18 cellular contexts compared by ENCODE assay signal in the genomic region with DNA sequence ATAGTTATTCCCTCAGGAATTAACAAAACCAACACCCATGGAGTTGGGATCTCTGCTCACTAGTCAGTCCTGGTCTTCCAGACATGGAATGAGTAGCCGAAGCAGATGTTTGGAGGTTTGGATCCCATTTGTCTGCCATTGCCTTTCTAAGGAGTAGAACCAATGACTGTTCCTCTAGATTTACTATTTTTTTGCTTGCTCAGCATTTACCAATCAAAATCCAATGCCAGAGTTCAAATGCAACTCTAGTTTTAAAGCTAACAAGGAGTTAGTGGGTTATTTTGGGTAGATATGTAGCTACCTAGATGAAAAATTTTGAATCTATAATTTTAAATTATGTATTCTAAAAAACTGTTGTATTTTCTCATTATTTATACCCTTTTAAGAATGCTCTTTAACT.
DNase-seq lines count a peak whose midpoint lies in the region; ATAC-seq, FAIRE-seq and TF ChIP-seq lines count a peak whose summit lies in the region.
"Had no signal": no experiment of that assay in that cellular context is flagged by ENCODE, and none has a peak within 500 bp of the region (broad histone marks: within the 10 kb centered on the region; RNA-seq: fewer than 3 reads in every experiment).

No MANE protein-coding gene starts in this region.

- no peak for TF ChIP-seq CTCF in HepG2 (CRISPR knock-in tag; IDR thresholded peaks at IDR 0.05)
- TF ChIP-seq CTCF in right lobe of liver (IDR thresholded peaks at IDR 0.05): no peak
- no peak for TF ChIP-seq CTCF in K562 (IDR thresholded peaks at IDR 0.05 in 2 of 3, conservative IDR thresholded peaks at IDR 0.05 in 1 of 3; ENCODE audit: insufficient read depth in 2 of 3, low read depth in 1 of 3, low read length in 3 of 3)

- FAIRE-seq in HepG2 (lab: Jason Lieb, UNC): no peak
- FAIRE-seq in K562 (lab: Jason Lieb, UNC): no peak
- FAIRE-seq: G401.6, GM12891, GM19239 had no signal

- intact Hi-C loops in HepG2 (cut with micrococcal nuclease; ENCODE audit: unreplicated experiment) (no loop called here), right lobe of liver (cut with DNase I) (no loop called here), K562 (cut with micrococcal nuclease) (no loop called here)

- ATAC-seq in HepG2 (no peak), right lobe of liver (no peak), K562 (no peak)
- ATAC-seq: CD8-positive, alpha-beta T cell had no signal

- no peaks in the 10 kb centered on the region for H4K20me1 ChIP-seq in HepG2 (ENCODE audit: insufficient read depth, low read length)
- no peaks in the 10 kb centered on the region for H4K20me1 ChIP-seq in K562 (replicated peaks; ENCODE audit: control insufficient read depth, insufficient read depth, low read length)
- H4K20me1 ChIP-seq: BLaER1 treated with 17β-estradiol and CSF1 and Interleukin-3, amounts not matched to agents 10 nM and 100 nM had no signal

- H3K9ac ChIP-seq in HepG2 (ENCODE audit: insufficient read depth, low read depth, low read length): no peak overlapping the region
- H3K9ac ChIP-seq in K562 (ENCODE audit: insufficient read depth in 1 of 2, low read depth in 2 of 2, low read length in 2 of 2): no peak overlapping the region
- H3K9ac ChIP-seq: BLaER1 treated with 17β-estradiol and CSF1 and Interleukin-3, amounts not matched to agents 10 nM and 100 nM had no signal

- H3K4me1 ChIP-seq in HepG2 (ENCODE audit: insufficient read depth, low read length): no peaks in the 10 kb centered on the region
- peaks cover 0 to 17% (median 0%) of the 10 kb centered on the region in 4 donors for H3K4me1 ChIP-seq in right lobe of liver
- no peaks in the 10 kb centered on the region for H3K4me1 ChIP-seq in K562 (replicated peaks in 1 of 2; ENCODE audit: control insufficient read depth in 2 of 2, insufficient read depth in 2 of 2, low read length in 2 of 2)
- H3K4me1 ChIP-seq: Caco-2 had no signal

- H3K9me1 ChIP-seq in K562 (ENCODE audit: control insufficient read depth, insufficient read depth, low read length): no peaks in the 10 kb centered on the region

- CTCF ChIA-PET in HepG2 (lab: Yijun Ruan, JAX; ENCODE audit: low intra/inter-chr PET ratio, low total read pairs): no interaction called here
- CTCF ChIA-PET in K562 (lab: Yijun Ruan, JAX; ENCODE audit: low intra/inter-chr PET ratio): no interaction called here

- no TSS peak for BruUV-seq in HepG2 (replicated peaks; lab: Mats Ljungman, UMichigan)
- BruUV-seq in K562 (replicated peaks; lab: Mats Ljungman, UMichigan): no TSS peak

- H3K4me3 ChIP-seq in HepG2 (replicated peaks in 1 of 3; ENCODE audit: insufficient read depth in 1 of 3, low read depth in 2 of 3, low read length in 3 of 3): no peak overlapping the region
- H3K4me3 ChIP-seq in right lobe of liver: no peak overlapping the region
- no peak overlapping the region for H3K4me3 ChIP-seq in K562
- H3K4me3 ChIP-seq: BLaER1 treated with 17β-estradiol and CSF1 and Interleukin-3, amounts not matched to agents 10 nM and 100 nM had no signal

- WGBS in HepG2 (ENCODE audit: low lambda C conversion rate): 83% methylated on average over 1 of the region's 1 CpG
- no CpG with 5 or more reads among the region's 1 CpG for WGBS in right lobe of liver (ENCODE audit: insufficient coverage, low coverage, low lambda C conversion rate, missing lambda C conversion rate)
- 8% methylated on average over 1 of the region's 1 CpG for WGBS in K562 (ENCODE audit: insufficient coverage, low coverage, missing lambda C conversion rate)

- no peak for TF ChIP-seq POLR2A in HepG2 (IDR thresholded peaks at IDR 0.05; ENCODE audit: insufficient read depth in 1 of 2, low read depth in 2 of 2, low read length in 2 of 2)
- TF ChIP-seq POLR2A in right lobe of liver (IDR thresholded peaks at IDR 0.05): no peak
- no peak for TF ChIP-seq POLR2A in K562 (conservative IDR thresholded peaks at IDR 0.05)

- H3K36me3 ChIP-seq in HepG2 (replicated peaks in 1 of 2; ENCODE audit: control insufficient read depth in 1 of 2, insufficient read depth in 2 of 2, low read length in 2 of 2) (peaks cover 9 to 58% of the 10 kb centered on the region in 2 experiments), right lobe of liver (peaks cover 0 to 29% (median 5%) of the 10 kb centered on the region in 4 donors), K562 (ENCODE audit: control insufficient read depth, insufficient read depth, low read length) (no peaks in the 10 kb centered on the region)

- H3K4me2 ChIP-seq in HepG2 (ENCODE audit: low read depth, low read length) (no peak overlapping the region), K562 (ENCODE audit: insufficient read depth, low read length) (no peak overlapping the region)
- H3K4me2 ChIP-seq: BLaER1 treated with 17β-estradiol and CSF1 and Interleukin-3, amounts not matched to agents 10 nM and 100 nM had no signal

- TF ChIP-seq RAD21 in HepG2 (CRISPR knock-in tag; IDR thresholded peaks at IDR 0.05) (no peak), K562 (CRISPR knock-in tag; conservative IDR thresholded peaks at IDR 0.05 in 1 of 2, IDR thresholded peaks at IDR 0.05 in 1 of 2) (no peak)

- H3K9me3 ChIP-seq in HepG2 (ENCODE audit: low read length) (no peaks in the 10 kb centered on the region), right lobe of liver (no peaks in the 10 kb centered on the region), K562 (replicated peaks; ENCODE audit: control insufficient read depth, insufficient read depth, low read depth, low read length) (no peaks in the 10 kb centered on the region)
- H3K9me3 ChIP-seq: Caco-2 had no signal

- H3K27me3 ChIP-seq in HepG2 (ENCODE audit: control insufficient read depth in 1 of 2, insufficient read depth in 2 of 2, low read length in 2 of 2): no peaks in the 10 kb centered on the region
- no peaks in the 10 kb centered on the region for H3K27me3 ChIP-seq in right lobe of liver
- H3K27me3 ChIP-seq in K562 (ENCODE audit: control insufficient read depth in 2 of 2, insufficient read depth in 2 of 2, low read length in 2 of 2): no peaks in the 10 kb centered on the region
- H3K27me3 ChIP-seq: BLaER1 treated with 17β-estradiol and CSF1 and Interleukin-3, amounts not matched to agents 10 nM and 100 nM had no signal

- H3K27ac ChIP-seq in HepG2 (ENCODE audit: extremely low read length, insufficient read depth, low read length): no peak overlapping the region
- no peak overlapping the region for H3K27ac ChIP-seq in right lobe of liver
- no peak overlapping the region for H3K27ac ChIP-seq in K562 (ENCODE audit: extremely low read depth, low read depth, low read length)
- H3K27ac ChIP-seq: 22Rv1; BLaER1 treated with 17β-estradiol and CSF1 and Interleukin-3, amounts not matched to agents 10 nM and 100 nM; C4-2B had no signal

- H3K79me2 ChIP-seq in HepG2 (ENCODE audit: insufficient read depth, low read length): no peaks in the 10 kb centered on the region
- H3K79me2 ChIP-seq in K562 (ENCODE audit: control insufficient read depth, insufficient read depth, low read length): no peaks in the 10 kb centered on the region

- in situ Hi-C loops in HepG2 (cut with HindIII; ENCODE audit: extremely low pct_ligation_motif_present, low pct_unique_long_range_greater_than_20kb): no loop called here
- in situ Hi-C loops in K562 (cut with MboI): no loop called here

- H2AFZ ChIP-seq in HepG2 (ENCODE audit: low read length) (no peak overlapping the region), K562 (ENCODE audit: low read depth, low read length) (no peak overlapping the region)

- POLR2A ChIA-PET in HepG2 (lab: Yijun Ruan, JAX): no interaction called here
- POLR2A ChIA-PET in K562 (lab: Yijun Ruan, JAX): no interaction called here

- DNase-seq in HepG2 (ENCODE audit: low spot score): no peak
- DNase-seq in right lobe of liver: no peak
- DNase-seq in K562 (ENCODE audit: extremely low read depth in 1 of 4, low spot score in 3 of 4): no peak
- no peak for DNase-seq in Kasumi-1 (lab: John Stamatoyannopoulos, UW)
- DNase-seq in Ammon's horn (ENCODE audit: low spot score): no peak
- DNase-seq: ACHN; Caco-2; Calu3; CD4-positive, alpha-beta T cell; CD8-positive, alpha-beta T cell; DMS79 treated with DMSO at 0.1 percent for 48 hours; GF-D8 had no signal

- no peak for TF ChIP-seq EP300 in HepG2 (IDR thresholded peaks at IDR 0.05; ENCODE audit: low read depth in 2 of 2, low read length in 2 of 2)
- no peak for TF ChIP-seq EP300 in HepG2 (CRISPR knock-in tag; IDR thresholded peaks at IDR 0.05; ENCODE audit: borderline replicate concordance)
- TF ChIP-seq EP300 in K562 (IDR thresholded peaks at IDR 0.05; ENCODE audit: low read length): no peak

TF ChIP-seq in HepG2, 621 proteins besides CTCF, POLR2A, EP300 and RAD21:
- TF ChIP-seq ZNF747 (CRISPR knock-in tag; IDR thresholded peaks at IDR 0.05; ENCODE audit: borderline replicate concordance): no peak
- peak; percentile 99 for TF ChIP-seq MAFF (IDR thresholded peaks at IDR 0.05; ENCODE audit: low read depth, low read length)
- TF ChIP-seq THAP8 (CRISPR knock-in tag; IDR thresholded peaks at IDR 0.05; ENCODE audit: borderline replicate concordance): no peak
- TF ChIP-seq MAFK (conservative IDR thresholded peaks at IDR 0.05 in 1 of 2, IDR thresholded peaks at IDR 0.05 in 1 of 2; ENCODE audit: low read length in 2 of 2): peak; percentile 98 to 99

TF ChIP-seq in K562, 482 proteins besides CTCF, POLR2A, EP300 and RAD21 (continues in another document):
- TF ChIP-seq MAFG (tag; conservative IDR thresholded peaks at IDR 0.05) (peak; percentile 82), PML (IDR thresholded peaks at IDR 0.05; ENCODE audit: low read length) (no peak), IRF9 (tag; IDR thresholded peaks at IDR 0.05) (no peak), HDGF (IDR thresholded peaks at IDR 0.05) (no peak), MAFF (IDR thresholded peaks at IDR 0.05; ENCODE audit: low read length) (peak; percentile 92), ZNF316 (IDR thresholded peaks at IDR 0.05) (peak; percentile 90), MAFK (IDR thresholded peaks at IDR 0.05; ENCODE audit: low read length) (peak; percentile 94)
- TF ChIP-seq, protein P1, sequence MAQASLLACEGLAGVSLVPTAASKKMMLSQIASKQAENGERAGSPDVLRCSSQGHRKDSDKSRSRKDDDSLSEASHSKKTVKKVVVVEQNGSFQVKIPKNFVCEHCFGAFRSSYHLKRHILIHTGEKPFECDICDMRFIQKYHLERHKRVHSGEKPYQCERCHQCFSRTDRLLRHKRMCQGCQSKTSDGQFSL (CRISPR knock-in tag; IDR thresholded peaks at IDR 0.05): no peak
- TF ChIP-seq, protein P1 (tag; IDR thresholded peaks at IDR 0.05): no peak

Comparison
In these comparisons a context has a peak if more than half of its experiments do, and no peak if none do; other contexts are left out.
1. Of the 241 proteins assayed by ChIP-seq in both HepG2 and K562: peak only in HepG2: none; only in K562: MAFG; in both: MAFF and MAFK; in neither: 238.